ENCODE assay signal across 10 cellular contexts in the genomic region with DNA sequence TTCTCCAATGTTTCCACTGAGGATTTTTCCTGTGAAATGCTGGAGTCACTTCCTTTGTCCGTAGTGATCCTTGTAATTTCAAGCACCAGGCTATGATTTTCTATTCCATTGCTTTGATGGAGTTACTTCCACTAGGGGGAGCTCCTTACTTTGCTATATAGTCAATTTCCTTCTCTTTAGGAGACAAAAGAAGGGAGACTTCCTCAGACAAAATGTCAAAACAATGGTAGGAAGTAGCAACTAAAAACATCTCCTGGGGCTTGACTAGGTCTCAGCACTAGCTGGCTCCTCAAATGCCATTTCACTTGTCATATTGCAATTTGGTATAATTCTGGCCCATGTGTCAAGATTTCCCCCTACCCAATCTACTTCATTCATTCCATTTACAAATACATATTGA. TPM values are rescaled to one million over a fixed set of nuclear protein-coding genes. Genes with fewer than 3 reads are reported as not detected.
DNase-seq lines count a peak whose midpoint lies in the region; ATAC-seq and TF ChIP-seq lines count a peak whose summit lies in the region.
"Had no signal": no experiment of that assay in that cellular context is flagged by ENCODE, and none has a peak within 500 bp of the region (broad histone marks: within the 10 kb centered on the region; RNA-seq: fewer than 3 reads in every experiment).

No MANE protein-coding gene starts in this region.

- no peaks in the 10 kb centered on the region for H3K4me1 ChIP-seq in left ventricle myocardium inferior
- no peaks in the 10 kb centered on the region for H3K4me1 ChIP-seq in spleen

- no peak for ATAC-seq in activated T-cell treated with anti-CD3 and anti-CD28 coated beads, Interleukin-2, amount 50 U/mL, for 4 hours
- no peak for ATAC-seq in GM18870 (IDR thresholded peaks at IDR 0.05; ENCODE audit: unreplicated experiment)

- peak; percentile 56 for DNase-seq in AG08396 (ENCODE audit: low spot score)
- peak; percentile 88 to 89 for DNase-seq in NCI-H2081 (lab: John Stamatoyannopoulos, UW)
- DNase-seq in WERI-Rb-1 = no peak
- no peak for DNase-seq in left ventricle myocardium inferior
- no peak for DNase-seq in spleen
- DNase-seq in activated T-cell treated with anti-CD3 and anti-CD28 coated beads, Interleukin-2, amount 50 U/mL, for 4 hours = no peak
- DNase-seq: stimulated activated naive B cell treated with anti-CD40 and anti-IgM and Interleukin-4, amounts not matched to agents 10 μg/mL and 1 μg/mL and 100 μg/mL, for 72 hours had no signal

- H3K4me3 ChIP-seq in GM12875 (ENCODE audit: low read depth, low read length) (no peak overlapping the region), WERI-Rb-1 (ENCODE audit: low read depth, low read length) (no peak overlapping the region), left ventricle myocardium inferior (no peak overlapping the region), spleen (no peak overlapping the region)

- intact Hi-C loops in left ventricle myocardium inferior (cut with micrococcal nuclease) (loop anchor here (2.0 to 5.0 kb wide), 2 partner anchors 157 to 215 kb away; no protein-coding TSS in a partner anchor), spleen (cut with DNase I; ENCODE audit: low total_unique reads) (loop anchor here (5.0 kb wide), 2 partner anchors 160 to 220 kb away; no protein-coding TSS in a partner anchor)

- no peaks in the 10 kb centered on the region for H3K9me3 ChIP-seq in WERI-Rb-1 (ENCODE audit: severe bottlenecking)
- H3K9me3 ChIP-seq in left ventricle myocardium inferior (replicated peaks) = no peaks in the 10 kb centered on the region
- no peaks in the 10 kb centered on the region for H3K9me3 ChIP-seq in spleen

- no peaks in the 10 kb centered on the region for H3K36me3 Mint-ChIP-seq in activated T-cell treated with anti-CD3 and anti-CD28 coated beads, Interleukin-2, amount 50 U/mL, for 4 hours (ENCODE audit: insufficient read depth)
- H3K36me3 Mint-ChIP-seq: stimulated activated naive B cell treated with anti-CD40 and anti-IgM and Interleukin-4, amounts not matched to agents 10 μg/mL and 1 μg/mL and 100 μg/mL, for 72 hours had no signal

- H3K9me3 Mint-ChIP-seq in activated T-cell treated with anti-CD3 and anti-CD28 coated beads, Interleukin-2, amount 50 U/mL, for 4 hours = no peaks in the 10 kb centered on the region
- H3K9me3 Mint-ChIP-seq: central memory CD8-positive, alpha-beta T cell; stimulated activated naive B cell treated with anti-CD40 and anti-IgM and Interleukin-4, amounts not matched to agents 10 μg/mL and 1 μg/mL and 100 μg/mL, for 72 hours had no signal

- H3K27me3 Mint-ChIP-seq in activated T-cell treated with anti-CD3 and anti-CD28 coated beads, Interleukin-2, amount 50 U/mL, for 4 hours (ENCODE audit: low read depth) = peaks cover 2% of the 10 kb centered on the region
- H3K27me3 Mint-ChIP-seq: central memory CD8-positive, alpha-beta T cell had no signal

- no peaks in the 10 kb centered on the region for H3K36me3 ChIP-seq in WERI-Rb-1
- no peaks in the 10 kb centered on the region for H3K36me3 ChIP-seq in left ventricle myocardium inferior
- no peaks in the 10 kb centered on the region for H3K36me3 ChIP-seq in spleen

- no peak overlapping the region for H3K4me3 Mint-ChIP-seq in activated T-cell treated with anti-CD3 and anti-CD28 coated beads, Interleukin-2, amount 50 U/mL, for 4 hours
- H3K4me3 Mint-ChIP-seq: central memory CD8-positive, alpha-beta T cell; stimulated activated naive B cell treated with anti-CD40 and anti-IgM and Interleukin-4, amounts not matched to agents 10 μg/mL and 1 μg/mL and 100 μg/mL, for 72 hours had no signal

- WGBS in spleen, 5 donors = 0 to 25% (median 8%) methylated on average over 1 of the region's 1 CpG

- H3K27ac ChIP-seq in WERI-Rb-1 (no peak overlapping the region), left ventricle myocardium inferior (replicated peaks) (no peak overlapping the region), spleen (no peak overlapping the region)

- no peaks in the 10 kb centered on the region for H3K4me1 Mint-ChIP-seq in activated T-cell treated with anti-CD3 and anti-CD28 coated beads, Interleukin-2, amount 50 U/mL, for 4 hours (ENCODE audit: low read depth)
- H3K4me1 Mint-ChIP-seq: central memory CD8-positive, alpha-beta T cell; stimulated activated naive B cell treated with anti-CD40 and anti-IgM and Interleukin-4, amounts not matched to agents 10 μg/mL and 1 μg/mL and 100 μg/mL, for 72 hours had no signal

- peak; percentile 43; the same call in 1 of the 2 replicates for TF ChIP-seq CTCF in GM12875 (IDR thresholded peaks at IDR 0.05; ENCODE audit: borderline replicate concordance, insufficient read depth, low read depth, low read length)
- peak; percentile 41 for TF ChIP-seq CTCF in WERI-Rb-1 (IDR thresholded peaks at IDR 0.05; ENCODE audit: low read depth, low read length)
- peak; percentile 68 for TF ChIP-seq CTCF in left ventricle myocardium inferior (IDR thresholded peaks at IDR 0.05; ENCODE audit: borderline replicate concordance)
- TF ChIP-seq CTCF in spleen (IDR thresholded peaks at IDR 0.05 in 8 of 11, conservative IDR thresholded peaks at IDR 0.05 in 3 of 11) = peak; percentile 19 to 69 (median 59)

- no peak for TF ChIP-seq POLR2A in spleen (IDR thresholded peaks at IDR 0.05)

- peaks cover 9% of the 10 kb centered on the region for H3K27me3 ChIP-seq in WERI-Rb-1 (ENCODE audit: insufficient read depth, low read depth, severe bottlenecking)
- no peaks in the 10 kb centered on the region for H3K27me3 ChIP-seq in left ventricle myocardium inferior (ENCODE audit: low read depth)
- H3K27me3 ChIP-seq in spleen (replicated peaks in 1 of 7) = no peaks in the 10 kb centered on the region

RNA-seq across cellular contexts. Expression of gene ZCCHC12, which starts 24.1 kb away (rescaled TPM):
- total RNA-seq in left ventricle myocardium inferior = not detected
- under 1 TPM in 1 of 7 donors, not detected in 6; 0.65 TPM for total RNA-seq in spleen
- under 1 TPM in 2 of 3 donors, not detected in 1; 0.03 to 0.49 TPM for polyA plus RNA-seq in spleen
- total RNA-seq in activated T-cell treated with anti-CD3 and anti-CD28 coated beads, Interleukin-2, amount 50 U/mL, for 4 hours = 1 to 10 TPM in 1 of 3 donors, under 1 TPM in 2; 0.13 to 1.3 (median 0.71) TPM

Comparison
In these comparisons a context has a peak if more than half of its experiments do, and no peak if none do; other contexts are left out.
1. DNase-seq: peak in AG08396 (single experiment) and NCI-H2081 (2 of 2); none in WERI-Rb-1 (single experiment), left ventricle myocardium inferior (single experiment), spleen (single experiment) and activated T-cell treated with anti-CD3 and anti-CD28 coated beads, Interleukin-2, amount 50 U/mL, for 4 hours (single experiment).
2. Peak in every context shown above with its lines, with median percentiles within 50 percentile points of each other: CTCF ChIP-seq.